ENCODE assay signal across 19 cellular contexts in the genomic region with DNA sequence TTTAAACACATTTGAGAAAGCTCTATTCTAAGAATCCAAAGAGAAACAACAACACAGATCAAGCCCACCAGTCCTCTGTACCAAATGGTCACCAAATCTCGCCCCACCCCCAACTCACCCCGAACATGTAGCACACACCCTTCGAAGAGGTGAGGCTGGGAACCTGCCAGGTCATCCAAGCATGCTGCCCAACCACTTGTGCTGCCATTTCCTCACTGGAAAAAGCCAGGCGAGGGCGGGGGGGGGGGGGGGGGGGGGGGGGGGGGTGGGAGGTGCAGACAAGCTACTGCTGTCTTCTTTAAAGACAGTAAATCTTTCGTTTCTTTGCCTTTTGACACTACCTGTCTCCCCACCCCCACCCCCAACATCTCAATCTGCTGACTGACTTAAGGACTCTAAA. TPM values are rescaled to one million over a fixed set of nuclear protein-coding genes. Genes with fewer than 3 reads are reported as not detected.
DNase-seq lines count a peak whose midpoint lies in the region; ATAC-seq, FAIRE-seq and TF ChIP-seq lines count a peak whose summit lies in the region.
"Had no signal": no experiment of that assay in that cellular context is flagged by ENCODE, and none has a peak within 500 bp of the region (broad histone marks: within the 10 kb centered on the region; RNA-seq: fewer than 3 reads in every experiment).

No MANE protein-coding gene starts in this region.

- no peak overlapping the region for H3K4me3 Mint-ChIP-seq in naive thymus-derived CD8-positive, alpha-beta T cell
- no peak overlapping the region for H3K4me3 Mint-ChIP-seq in T-helper 2 cell treated with Interferon-gamma antibody and Interleukin-4, amounts not matched to agents 5 μg/mL and 100 μg/mL, for 36 hours
- H3K4me3 Mint-ChIP-seq: activated T-helper 1 cell treated with anti-CD3 and anti-CD28 coated beads, Interleukin-12 subunit alpha, Interleukin-12 subunit beta, Interleukin-2, Interleukin-4 antibody, amounts not matched to agents 30 ng/mL and 10 ng/mL and 1 ng/mL, durations not matched to agents 14 hours and 24 hours and 36 hours; stimulated activated naive CD8-positive, alpha-beta T cell treated with anti-CD3 and anti-CD28 coated beads, Interleukin-15, amount 100 ng/mL, for 72 hours had no signal

- peaks cover 8% of the 10 kb centered on the region for H3K4me1 ChIP-seq in SJCRH30

- no peaks in the 10 kb centered on the region for H3K27me3 ChIP-seq in SJCRH30
- H3K27me3 ChIP-seq: body of pancreas had no signal

- DNase-seq in NCI-H187 (lab: John Stamatoyannopoulos, UW) (peak; percentile 30 to 31), NCI-H187 treated with DMSO at 0.1 percent for 48 hours (lab: John Stamatoyannopoulos, UW) (no peak), HTR-8/SVneo (ENCODE audit: insufficient read length, low spot score) (no peak), fibroblast of mammary gland (ENCODE audit: low read depth) (peak; percentile 12), SKM-1 (lab: John Stamatoyannopoulos, UW; ENCODE audit: unreplicated experiment) (no peak), SJCRH30 (no peak)
- DNase-seq in naive thymus-derived CD8-positive, alpha-beta T cell = no peak
- DNase-seq in T-helper 2 cell treated with Interferon-gamma antibody and Interleukin-4, amounts not matched to agents 5 μg/mL and 100 μg/mL, for 36 hours (ENCODE audit: low spot score) = no peak
- DNase-seq: activated CD4-positive, alpha-beta T cell treated with anti-CD3 and anti-CD28 coated beads, Interleukin-2, amount 50 U/mL, for 4 hours; effector CD8-positive, alpha-beta T cell; GF-D8; glutamatergic neuron; HCEC 1CT; NCI-H1048; NCI-H526; stimulated activated naive CD8-positive, alpha-beta T cell treated with anti-CD3 and anti-CD28 coated beads, Interleukin-15, amount 100 ng/mL, for 72 hours had no signal

- H3K27ac ChIP-seq in SJCRH30 = no peak overlapping the region
- H3K27ac ChIP-seq: 22Rv1, body of pancreas had no signal

- no peaks in the 10 kb centered on the region for H3K36me3 ChIP-seq in SJCRH30

- POLR2A ChIA-PET in naive thymus-derived CD8-positive, alpha-beta T cell (lab: Charles Lee) = no interaction called here

- no peak for TF ChIP-seq CTCF in fibroblast of mammary gland (conservative IDR thresholded peaks at IDR 0.05; ENCODE audit: control insufficient read depth, insufficient read depth, low read depth, low read length)

- peaks cover 0 to 19% (median 0%) of the 10 kb centered on the region in 3 donors for H3K36me3 Mint-ChIP-seq in naive thymus-derived CD8-positive, alpha-beta T cell
- H3K36me3 Mint-ChIP-seq in T-helper 2 cell treated with Interferon-gamma antibody and Interleukin-4, amounts not matched to agents 5 μg/mL and 100 μg/mL, for 36 hours (ENCODE audit: low read depth) = no peaks in the 10 kb centered on the region

- no peaks in the 10 kb centered on the region for H3K9me3 Mint-ChIP-seq in naive thymus-derived CD8-positive, alpha-beta T cell
- H3K9me3 Mint-ChIP-seq in T-helper 2 cell treated with Interferon-gamma antibody and Interleukin-4, amounts not matched to agents 5 μg/mL and 100 μg/mL, for 36 hours = no peaks in the 10 kb centered on the region
- H3K9me3 Mint-ChIP-seq: activated T-helper 1 cell treated with anti-CD3 and anti-CD28 coated beads, Interleukin-12 subunit alpha, Interleukin-12 subunit beta, Interleukin-2, Interleukin-4 antibody, amounts not matched to agents 30 ng/mL and 10 ng/mL and 1 ng/mL, durations not matched to agents 14 hours and 24 hours and 36 hours; stimulated activated naive CD8-positive, alpha-beta T cell treated with anti-CD3 and anti-CD28 coated beads, Interleukin-15, amount 100 ng/mL, for 72 hours had no signal

- no peaks in the 10 kb centered on the region for H3K27me3 Mint-ChIP-seq in naive thymus-derived CD8-positive, alpha-beta T cell
- no peaks in the 10 kb centered on the region for H3K27me3 Mint-ChIP-seq in T-helper 2 cell treated with Interferon-gamma antibody and Interleukin-4, amounts not matched to agents 5 μg/mL and 100 μg/mL, for 36 hours (ENCODE audit: low read depth)
- H3K27me3 Mint-ChIP-seq: stimulated activated naive CD8-positive, alpha-beta T cell treated with anti-CD3 and anti-CD28 coated beads, Interleukin-15, amount 100 ng/mL, for 72 hours had no signal

- H3K27ac Mint-ChIP-seq in naive thymus-derived CD8-positive, alpha-beta T cell = peak overlapping the region in 7 of 10 donors; percentile 0 to 92 (median 41)
- H3K27ac Mint-ChIP-seq in T-helper 2 cell treated with Interferon-gamma antibody and Interleukin-4, amounts not matched to agents 5 μg/mL and 100 μg/mL, for 36 hours = no peak overlapping the region
- H3K27ac Mint-ChIP-seq: activated T-helper 1 cell treated with anti-CD3 and anti-CD28 coated beads, Interleukin-12 subunit alpha, Interleukin-12 subunit beta, Interleukin-2, Interleukin-4 antibody, amounts not matched to agents 30 ng/mL and 10 ng/mL and 1 ng/mL, durations not matched to agents 14 hours and 24 hours and 36 hours; stimulated activated naive CD8-positive, alpha-beta T cell treated with anti-CD3 and anti-CD28 coated beads, Interleukin-15, amount 100 ng/mL, for 72 hours had no signal

- H3K4me3 ChIP-seq in fibroblast of mammary gland (ENCODE audit: control insufficient read depth, low read depth, low read length) (no peak overlapping the region), SJCRH30 (no peak overlapping the region)
- H3K4me3 ChIP-seq: body of pancreas had no signal

- H3K4me1 Mint-ChIP-seq in naive thymus-derived CD8-positive, alpha-beta T cell = peaks cover 13 to 22% (median 16%) of the 10 kb centered on the region in 4 donors
- peaks cover 3% of the 10 kb centered on the region for H3K4me1 Mint-ChIP-seq in T-helper 2 cell treated with Interferon-gamma antibody and Interleukin-4, amounts not matched to agents 5 μg/mL and 100 μg/mL, for 36 hours (ENCODE audit: low read depth)

- no peak for ATAC-seq in naive thymus-derived CD8-positive, alpha-beta T cell
- ATAC-seq: body of pancreas; stimulated activated naive CD8-positive, alpha-beta T cell treated with anti-CD3 and anti-CD28 coated beads, Interleukin-15, amount 100 ng/mL, for 72 hours had no signal

- peak; percentile 57 for FAIRE-seq in HTR-8/SVneo (lab: Jason Lieb, UNC)

- H3K9me3 ChIP-seq in SJCRH30 (replicated peaks) = no peaks in the 10 kb centered on the region
- H3K9me3 ChIP-seq: body of pancreas had no signal

RNA-seq across cellular contexts. Expression of a gene that starts 59.9 kb away (rescaled TPM):
- 10 to 100 TPM; 51.7 to 56.8 TPM for total RNA-seq in naive thymus-derived CD8-positive, alpha-beta T cell
- polyA plus RNA-seq in naive thymus-derived CD8-positive, alpha-beta T cell = 10 to 100 TPM; 32.2 to 35.6 (median 32.4) TPM
- 72.6 and 79.4 TPM in 2 replicates for total RNA-seq in SJCRH30 (2014; rRNA removed; shearing (Covaris generic))

Comparison
In these comparisons a context has a peak if more than half of its experiments do, and no peak if none do; other contexts are left out.
1. DNase-seq: peak in NCI-H187 (2 of 2) and fibroblast of mammary gland (single experiment); none in NCI-H187 treated with DMSO at 0.1 percent for 48 hours (single experiment), HTR-8/SVneo (single experiment), naive thymus-derived CD8-positive, alpha-beta T cell (0 of 10), SKM-1 (single experiment), T-helper 2 cell treated with Interferon-gamma antibody and Interleukin-4, amounts not matched to agents 5 μg/mL and 100 μg/mL, for 36 hours (single experiment) and SJCRH30 (0 of 2).